In genomic region chr5:72137826-72138409, GRCh38 we compare ENCODE assay signal across 8 cellular contexts. TPM values are rescaled to one million over a fixed set of nuclear protein-coding genes. Genes with fewer than 3 reads are reported as not detected.
DNase-seq lines count a peak whose midpoint lies in the region; ATAC-seq and TF ChIP-seq lines count a peak whose summit lies in the region.

No MANE protein-coding gene starts in this region.

- H3K4me1 Mint-ChIP-seq in chondrocyte (ENCODE audit: low read depth) (peaks cover 88% of the 10 kb centered on the region), nephron progenitor cell (peaks cover 33% of the 10 kb centered on the region)
- H3K4me1 Mint-ChIP-seq in activated CD4-positive, alpha-beta memory T cell treated with anti-CD3 and anti-CD28 coated beads for 36 hours (ENCODE audit: low read depth), result peaks cover 20% of the 10 kb centered on the region

- CTCF ChIA-PET in activated CD4-positive, alpha-beta memory T cell treated with anti-CD3 and anti-CD28 coated beads for 36 hours (lab: Charles Lee), result interaction anchor here (0.9 to 1.0 kb wide), 3 partner anchors 131 to 170 kb away, joined by 4 to 9 read pairs (median 4); no protein-coding TSS in a partner anchor

- no peak overlapping the region for H3K4me3 Mint-ChIP-seq in chondrocyte (ENCODE audit: unreplicated experiment)
- H3K4me3 Mint-ChIP-seq in nephron progenitor cell, result no peak overlapping the region
- H3K4me3 Mint-ChIP-seq in activated CD4-positive, alpha-beta memory T cell treated with anti-CD3 and anti-CD28 coated beads for 36 hours, result no peak overlapping the region

- H3K36me3 Mint-ChIP-seq in chondrocyte (ENCODE audit: low read depth) (peaks cover 29% of the 10 kb centered on the region), nephron progenitor cell (ENCODE audit: low read depth) (peaks cover 35% of the 10 kb centered on the region)
- no peaks in the 10 kb centered on the region for H3K36me3 Mint-ChIP-seq in activated CD4-positive, alpha-beta memory T cell treated with anti-CD3 and anti-CD28 coated beads for 36 hours

- intact Hi-C loops in activated CD4-positive, alpha-beta memory T cell treated with anti-CD3 and anti-CD28 coated beads for 36 hours (cut with micrococcal nuclease), result loop anchor here (1.0 to 2.0 kb wide), 4 partner anchors 35 to 170 kb away; no protein-coding TSS in a partner anchor

- peak; percentile 12 for DNase-seq in DMS53 treated with DMSO at 0.1 percent for 48 hours (lab: John Stamatoyannopoulos, UW; ENCODE audit: unreplicated experiment)
- DNase-seq in LoVo (ENCODE audit: low spot score), result peak; percentile 62
- no peak for DNase-seq in chondrocyte (ENCODE audit: low spot score)
- no peak for DNase-seq in nephron progenitor cell
- no peak for DNase-seq in NCI-H2081 (lab: John Stamatoyannopoulos, UW)
- no peak for DNase-seq in NCI-H1930 (lab: John Stamatoyannopoulos, UW)
- DNase-seq in activated CD4-positive, alpha-beta memory T cell treated with anti-CD3 and anti-CD28 coated beads for 36 hours, result no peak

- H3K9me3 Mint-ChIP-seq in chondrocyte (ENCODE audit: low read depth) (no peaks in the 10 kb centered on the region), nephron progenitor cell (no peaks in the 10 kb centered on the region)
- H3K9me3 Mint-ChIP-seq in activated CD4-positive, alpha-beta memory T cell treated with anti-CD3 and anti-CD28 coated beads for 36 hours, result no peaks in the 10 kb centered on the region

- TF ChIP-seq CTCF in chondrocyte (IDR thresholded peaks at IDR 0.05) (peak; percentile 80), nephron progenitor cell (IDR thresholded peaks at IDR 0.05) (peak; percentile 27)

- ATAC-seq in HG03469 (IDR thresholded peaks at IDR 0.05; ENCODE audit: unreplicated experiment), result no peak

- POLR2A ChIA-PET in activated CD4-positive, alpha-beta memory T cell treated with anti-CD3 and anti-CD28 coated beads for 36 hours (lab: Charles Lee), result no interaction called here

- H3K27me3 Mint-ChIP-seq in chondrocyte (ENCODE audit: low read depth) (no peaks in the 10 kb centered on the region), nephron progenitor cell (ENCODE audit: low read depth, poor library complexity) (no peaks in the 10 kb centered on the region)
- peaks cover 47% of the 10 kb centered on the region for H3K27me3 Mint-ChIP-seq in activated CD4-positive, alpha-beta memory T cell treated with anti-CD3 and anti-CD28 coated beads for 36 hours

- H3K27ac Mint-ChIP-seq in chondrocyte (ENCODE audit: unreplicated experiment) (peak overlapping the region; percentile 62), nephron progenitor cell (no peak overlapping the region)
- no peak overlapping the region for H3K27ac Mint-ChIP-seq in activated CD4-positive, alpha-beta memory T cell treated with anti-CD3 and anti-CD28 coated beads for 36 hours

RNA-seq across cellular contexts. Expression of gene MAP1B, which starts 30.6 kb away (rescaled TPM):
- 316 to 411 TPM (median 409 TPM) in 3 replicates for total RNA-seq in chondrocyte
- total RNA-seq in activated CD4-positive, alpha-beta memory T cell treated with anti-CD3 and anti-CD28 coated beads for 36 hours, result under 1 TPM; 0.51 to 0.78 TPM

Comparison
In these comparisons a context has a peak if more than half of its experiments do, and no peak if none do; other contexts are left out.
1. DNase-seq: peak in DMS53 treated with DMSO at 0.1 percent for 48 hours (single experiment) and LoVo (single experiment); none in chondrocyte (single experiment), nephron progenitor cell (single experiment), NCI-H2081 (0 of 2), NCI-H1930 (0 of 2) and activated CD4-positive, alpha-beta memory T cell treated with anti-CD3 and anti-CD28 coated beads for 36 hours (single experiment).
2. RNA of gene MAP1B, which starts 30.6 kb away (total RNA-seq): 316 to 411 TPM in chondrocyte; 0.51 to 0.78 TPM in activated CD4-positive, alpha-beta memory T cell treated with anti-CD3 and anti-CD28 coated beads for 36 hours; every median in the first group is over 100 times any median in the second.